ENCODE assay signal across 8 cellular contexts in the genomic region with DNA sequence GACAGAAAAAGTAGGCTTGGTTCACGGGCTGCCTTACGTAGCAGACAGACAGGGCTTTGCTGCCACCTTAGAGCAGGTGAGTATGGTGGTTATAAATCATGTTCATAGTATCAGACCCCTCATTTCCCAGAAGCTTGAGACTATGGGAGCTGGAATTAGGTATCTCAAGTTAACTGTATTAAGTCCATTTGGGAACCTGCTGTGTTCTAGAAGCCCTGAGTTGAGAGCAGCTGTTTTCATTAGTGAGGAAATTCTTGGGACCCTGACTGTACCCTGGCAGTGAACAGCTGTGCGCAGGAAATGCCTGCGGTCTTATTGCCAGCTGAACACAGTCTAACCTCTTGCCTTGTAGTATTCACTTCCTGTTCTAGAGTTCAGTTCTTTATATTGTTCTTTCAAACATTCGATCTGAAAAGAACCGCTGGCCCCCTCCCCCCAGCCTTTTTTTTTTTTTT. TPM values are rescaled to one million over a fixed set of nuclear protein-coding genes. Genes with fewer than 3 reads are reported as not detected.
DNase-seq lines count a peak whose midpoint lies in the region; ATAC-seq, FAIRE-seq and TF ChIP-seq lines count a peak whose summit lies in the region.

No MANE protein-coding gene starts in this region.

- FAIRE-seq in HTR-8/SVneo (lab: Jason Lieb, UNC), result no peak

- H3K27ac ChIP-seq in foreskin keratinocyte, result no peak overlapping the region

- H3K27me3 ChIP-seq in foreskin keratinocyte, result no peaks in the 10 kb centered on the region

- no peak overlapping the region for H3K4me3 Mint-ChIP-seq in activated CD8-positive, alpha-beta T cell treated with anti-CD3 and anti-CD28 coated beads for 36 hours

- no peaks in the 10 kb centered on the region for H3K9me3 Mint-ChIP-seq in activated CD8-positive, alpha-beta T cell treated with anti-CD3 and anti-CD28 coated beads for 36 hours

- intact Hi-C loops in activated CD8-positive, alpha-beta T cell treated with anti-CD3 and anti-CD28 coated beads for 36 hours (cut with micrococcal nuclease), result no loop called here

- peak; percentile 66 for DNase-seq in CD1c-positive myeloid dendritic cell (ENCODE audit: extremely low spot score)
- DNase-seq in HTR-8/SVneo (ENCODE audit: insufficient read length, low spot score), result peak; percentile 25
- DNase-seq in activated CD8-positive, alpha-beta T cell treated with anti-CD3 and anti-CD28 coated beads for 36 hours, result peak; percentile 75
- DNase-seq in germinal center (ENCODE audit: low spot score), result peak; percentile 86
- peak; percentile 32 for DNase-seq in stimulated activated CD8-positive, alpha-beta memory T cell treated with anti-CD3 and anti-CD28 coated beads, Interleukin-12 subunit alpha, Interleukin-12 subunit beta, amount 100 ng/mL, for 1 hour (ENCODE audit: low read depth)
- no peak for DNase-seq in COLO668 (lab: John Stamatoyannopoulos, UW; ENCODE audit: unreplicated experiment)
- DNase-seq in foreskin keratinocyte, result no peak

- ATAC-seq in GM21367 (IDR thresholded peaks at IDR 0.05; ENCODE audit: unreplicated experiment), result peak; percentile 99
- ATAC-seq in activated CD8-positive, alpha-beta T cell treated with anti-CD3 and anti-CD28 coated beads for 36 hours, result peak; percentile 96
- ATAC-seq in foreskin keratinocyte, result no peak

- TF ChIP-seq CTCF in activated CD8-positive, alpha-beta T cell treated with anti-CD3 and anti-CD28 coated beads for 36 hours (IDR thresholded peaks at IDR 0.05), result no peak
- TF ChIP-seq CTCF in foreskin keratinocyte (conservative IDR thresholded peaks at IDR 0.05), result no peak

- H3K27ac Mint-ChIP-seq in activated CD8-positive, alpha-beta T cell treated with anti-CD3 and anti-CD28 coated beads for 36 hours, result peak overlapping the region; percentile 75

- H3K4me1 Mint-ChIP-seq in activated CD8-positive, alpha-beta T cell treated with anti-CD3 and anti-CD28 coated beads for 36 hours (ENCODE audit: low read depth), result peaks cover 35% of the 10 kb centered on the region

- H3K36me3 Mint-ChIP-seq in activated CD8-positive, alpha-beta T cell treated with anti-CD3 and anti-CD28 coated beads for 36 hours (ENCODE audit: low read depth), result peaks cover 28% of the 10 kb centered on the region

- CTCF ChIA-PET in activated CD8-positive, alpha-beta T cell treated with anti-CD3 and anti-CD28 coated beads for 36 hours (lab: Charles Lee), result interaction anchor here (1.9 to 2.6 kb wide), 2 partner anchors 10 to 11 kb away, joined by 7 to 11 read pairs; no protein-coding TSS in a partner anchor

- POLR2A ChIA-PET in activated CD8-positive, alpha-beta T cell treated with anti-CD3 and anti-CD28 coated beads for 36 hours (lab: Charles Lee), result interaction anchor here (0.6 to 2.2 kb wide), 4 partner anchors 11 to 89 kb away, joined by 3 to 8 read pairs (median 6); no protein-coding TSS in a partner anchor

- peaks cover 4% of the 10 kb centered on the region for H3K4me1 ChIP-seq in foreskin keratinocyte

- H3K27me3 Mint-ChIP-seq in activated CD8-positive, alpha-beta T cell treated with anti-CD3 and anti-CD28 coated beads for 36 hours, result no peaks in the 10 kb centered on the region

RNA-seq across cellular contexts. Expression of gene UGCG, which starts 29.8 kb away (rescaled TPM):
- 10 to 100 TPM; 13.5 to 14.3 TPM for total RNA-seq in activated CD8-positive, alpha-beta T cell treated with anti-CD3 and anti-CD28 coated beads for 36 hours
- 37.9 and 45.5 TPM in 2 replicates for total RNA-seq in foreskin keratinocyte
- polyA plus RNA-seq in foreskin keratinocyte, result 10.6 and 15.7 TPM in 2 replicates

Comparison
In these comparisons a context has a peak if more than half of its experiments do, and no peak if none do; other contexts are left out.
1. DNase-seq: peak in CD1c-positive myeloid dendritic cell (single experiment), HTR-8/SVneo (single experiment), activated CD8-positive, alpha-beta T cell treated with anti-CD3 and anti-CD28 coated beads for 36 hours (single experiment), germinal center (single experiment) and stimulated activated CD8-positive, alpha-beta memory T cell treated with anti-CD3 and anti-CD28 coated beads, Interleukin-12 subunit alpha, Interleukin-12 subunit beta, amount 100 ng/mL, for 1 hour (single experiment); none in COLO668 (single experiment) and foreskin keratinocyte (0 of 2).